In genomic region chr7:30635798-30636197, GRCh38 we compare ENCODE assay signal across 24 cellular contexts. TPM values are rescaled to one million over a fixed set of nuclear protein-coding genes. Genes with fewer than 3 reads are reported as not detected.
A peak's percentile ranks its signal among the peaks of the same experiment; 100 is the strongest.
DNase-seq lines count a peak whose midpoint lies in the region; ATAC-seq, FAIRE-seq and TF ChIP-seq lines count a peak whose summit lies in the region.
"Had no signal": no experiment of that assay in that cellular context is flagged by ENCODE, and none has a peak within 500 bp of the region (broad histone marks: within the 10 kb centered on the region; RNA-seq: fewer than 3 reads in every experiment).

No MANE protein-coding gene starts in this region.

- H3K4me3 ChIP-seq in GM12878 = no peak overlapping the region
- no peak overlapping the region for H3K4me3 ChIP-seq in kidney (ENCODE audit: low read length in 2 of 2)
- H3K4me3 ChIP-seq: GM23248 had no signal

- H3K4me1 ChIP-seq in GM12878 (ENCODE audit: control insufficient read depth, insufficient read depth, low read length) (no peaks in the 10 kb centered on the region), kidney (ENCODE audit: control insufficient read depth in 1 of 2, insufficient read depth in 1 of 2, low read depth in 1 of 2, low read length in 2 of 2) (no peaks in the 10 kb centered on the region)

- BruUV-seq in GM12878 (replicated peaks; lab: Mats Ljungman, UMichigan) = no TSS peak

- in situ Hi-C loops in GM12878 (cut with MboI) = no loop called here

- DNase-seq in DMS79 (lab: John Stamatoyannopoulos, UW) (peak; percentile 29), GM12891 (ENCODE audit: insufficient read length, low spot score) (no peak), NCI-H345 (lab: John Stamatoyannopoulos, UW) (peak; percentile 82), GM12878 (ENCODE audit: low read depth, low spot score) (no peak), AG08396 (ENCODE audit: low spot score) (no peak), kidney (no peak)
- DNase-seq in activated CD4-positive, CD25-positive, alpha-beta regulatory T cell (lab: John Stamatoyannopoulos, UW) = no peak
- DNase-seq: C1 segment of cervical spinal cord; CD8-positive, alpha-beta memory T cell; EL; GM23248; HCEC 1CT; NCI-H187; NCI-H2171 treated with DMSO at 0.1 percent for 48 hours; NCI-H82; RPMI8226; SHP77 treated with DMSO at 0.1 percent for 48 hours; T-cell had no signal

- TF ChIP-seq POLR2A in GM12891 (IDR thresholded peaks at IDR 0.05; ENCODE audit: low read depth, low read length) (0 out of 2 replicates have a peak, but pooled peaks have one; percentile 16), GM12878 (IDR thresholded peaks at IDR 0.05; ENCODE audit: low read depth, low read length) (no peak)

- no peak for TF ChIP-seq CTCF in GM12878 (IDR thresholded peaks at IDR 0.05 in 2 of 3, conservative IDR thresholded peaks at IDR 0.05 in 1 of 3; ENCODE audit: control insufficient read depth in 2 of 3, extremely low read depth in 1 of 3, insufficient read depth in 1 of 3, low read depth in 3 of 3, low read length in 3 of 3)
- no peak for TF ChIP-seq CTCF in kidney (IDR thresholded peaks at IDR 0.05; ENCODE audit: borderline replicate concordance, extremely low read depth, insufficient read depth)

- no peak for TF ChIP-seq EP300 in GM12878 (IDR thresholded peaks at IDR 0.05; ENCODE audit: borderline replicate concordance in 1 of 2, control insufficient read depth in 1 of 2, low read depth in 2 of 2, low read length in 2 of 2)

- H4K20me1 ChIP-seq in GM12878 (ENCODE audit: control insufficient read depth, insufficient read depth) = no peaks in the 10 kb centered on the region

- POLR2A ChIA-PET in GM12878 (lab: Charles Lee) = no interaction called here

- CTCF ChIA-PET in GM12878 (lab: Yijun Ruan, JAX) = no interaction called here

- no peak for TF ChIP-seq RAD21 in GM12878 (IDR thresholded peaks at IDR 0.05; ENCODE audit: insufficient read depth, low read depth, low read length)

- H3K9ac ChIP-seq in GM12878 (ENCODE audit: control insufficient read depth, insufficient read depth, low read length) = no peak overlapping the region
- no peak overlapping the region for H3K9ac ChIP-seq in kidney (ENCODE audit: low read length in 2 of 2)
- H3K9ac ChIP-seq: GM23248 had no signal

- RAD21 ChIA-PET in GM12878 (lab: Charles Lee; ENCODE audit: unreplicated experiment) = no interaction called here

- H3K4me2 ChIP-seq in GM12878 (ENCODE audit: control insufficient read depth, insufficient read depth) = no peak overlapping the region

- H3K9me3 ChIP-seq in GM12878 (replicated peaks; ENCODE audit: control insufficient read depth, insufficient read depth, low read length) (no peaks in the 10 kb centered on the region), kidney (ENCODE audit: control insufficient read depth in 1 of 2, low read length in 2 of 2) (no peaks in the 10 kb centered on the region)

- peaks cover 12 to 20% of the 10 kb centered on the region in 2 experiments for H3K36me3 ChIP-seq in GM12878 (ENCODE audit: control insufficient read depth in 2 of 2, insufficient read depth in 2 of 2, low read length in 1 of 2)
- H3K36me3 ChIP-seq in kidney (ENCODE audit: control insufficient read depth in 1 of 2, insufficient read depth in 2 of 2, low read length in 2 of 2) = peaks cover 18 to 24% of the 10 kb centered on the region in 2 donors

- H3K27me3 ChIP-seq in GM12878 (replicated peaks in 1 of 2; ENCODE audit: control insufficient read depth in 2 of 2, insufficient read depth in 2 of 2, low read length in 1 of 2) = no peaks in the 10 kb centered on the region

- ATAC-seq in GM12878 (no peak), HG03342 (IDR thresholded peaks at IDR 0.05; ENCODE audit: unreplicated experiment) (no peak)
- ATAC-seq: SK-N-SH treated with all-trans-retinoic acid at 6 μM for 48 hours, T-cell had no signal

- no peaks in the 10 kb centered on the region for H3K79me2 ChIP-seq in GM12878 (ENCODE audit: control insufficient read depth, insufficient read depth, low read length)

- no peak overlapping the region for H2AFZ ChIP-seq in GM12878 (ENCODE audit: control insufficient read depth, low read depth, low read length)
- H2AFZ ChIP-seq: GM23248 had no signal

- no peak overlapping the region for H3K27ac ChIP-seq in GM12878 (ENCODE audit: control insufficient read depth, insufficient read depth)
- no peak overlapping the region for H3K27ac ChIP-seq in kidney (ENCODE audit: low read depth in 2 of 2, low read length in 2 of 2)
- H3K27ac ChIP-seq: GM23248 had no signal

- WGBS in GM12878 (ENCODE audit: insufficient coverage, insufficient replicate concordance, low lambda C conversion rate, missing lambda C conversion rate) = 93% methylated on average over 6 of the region's 6 CpGs

- intact Hi-C loops in GM12878 (cut with micrococcal nuclease; ENCODE audit: unreplicated experiment) = no loop called here
- intact Hi-C loops in kidney (cut with DNase I) = no loop called here

- FAIRE-seq in GM12891 (lab: Jason Lieb, UNC) (no peak), GM12878 (lab: Jason Lieb, UNC) (no peak), kidney (lab: Jason Lieb, UNC) (no peak)
- FAIRE-seq: GM12892, GM18507 had no signal

- SMC1A ChIA-PET in GM12878 (lab: Charles Lee; ENCODE audit: uncharacterized antibody, unreplicated experiment) = no interaction called here

TF ChIP-seq in GM12891, 5 proteins besides CTCF, POLR2A, EP300 and RAD21:
- no peak for TF ChIP-seq PAX5 (IDR thresholded peaks at IDR 0.05; ENCODE audit: insufficient read depth, low read length, severe bottlenecking)
- TF ChIP-seq POU2F2 (IDR thresholded peaks at IDR 0.05; ENCODE audit: low read depth, low read length) = no peak
- TF ChIP-seq TAF1 (IDR thresholded peaks at IDR 0.05; ENCODE audit: low read depth, low read length) = no peak
- peak; percentile 47; the same call in 1 of the 2 replicates for TF ChIP-seq POLR2AphosphoS5 (IDR thresholded peaks at IDR 0.05; ENCODE audit: low read depth, low read length)
- TF ChIP-seq SPI1 (IDR thresholded peaks at IDR 0.05; ENCODE audit: low read depth, low read length) = 0 out of 2 replicates have a peak, but pooled peaks have one; percentile 7

TF ChIP-seq in GM12878, 131 proteins besides CTCF, POLR2A, EP300 and RAD21 (continues in another document):
- TF ChIP-seq ZZZ3 (IDR thresholded peaks at IDR 0.05; ENCODE audit: control insufficient read depth, insufficient read length, low read depth) = no peak
- TF ChIP-seq FOXK2 (IDR thresholded peaks at IDR 0.05) = no peak
- no peak for TF ChIP-seq NFIC (IDR thresholded peaks at IDR 0.05; ENCODE audit: low read depth, low read length)
- TF ChIP-seq BMI1 (IDR thresholded peaks at IDR 0.05; ENCODE audit: borderline replicate concordance) = no peak
- no peak for TF ChIP-seq CBX3 (IDR thresholded peaks at IDR 0.05; ENCODE audit: borderline replicate concordance, low read depth)
- no peak for TF ChIP-seq DPF2 (IDR thresholded peaks at IDR 0.05)

RNA-seq across cellular contexts. Expression of gene GARS1, which starts 41.1 kb away (rescaled TPM):
- polyA plus RNA-seq in GM12891 (2012; ENCODE audit: low read depth, missing spikeins) = 98.7 TPM
- 87.5 and 89.2 TPM in 2 replicates for total RNA-seq in GM12878 (2013; cell fraction: nucleolus; rRNA removed)
- total RNA-seq in GM12878 (2014; rRNA removed) = 107 and 120 TPM in 2 replicates
- total RNA-seq in GM12878 (2014; rRNA removed; fragmentation: Illumina TruSeq; extraction: Trizol) = 168 and 182 TPM in 2 replicates
- 175 TPM in 2 replicates for total RNA-seq in GM12878 (2021)
- 111 TPM for polyA plus RNA-seq in GM12878 (2011; ENCODE audit: low read depth)
- polyA plus RNA-seq in GM12878 (2011; rRNA removed) = 184 and 333 TPM in 2 replicates
- 247 and 357 TPM in 2 replicates for polyA plus RNA-seq in GM12878 (2011; cell fraction: cytosol; rRNA removed)
- 220 and 228 TPM in 2 replicates for polyA plus RNA-seq in GM12878 (2011; cell fraction: nucleus; rRNA removed)
- 135 and 136 TPM in 2 replicates for polyA plus RNA-seq in GM12878 (2012)
- polyA plus RNA-seq in GM12878 (2014; fragmentation: Illumina TruSeq; extraction: Trizol) = 361 and 413 TPM in 2 replicates
- 100 to 1,000 TPM; 133 to 191 TPM for polyA plus RNA-seq in GM12878 (2014; fragmentation: Nextera tagmentation; extraction: Ambion mirVana)
- 167 TPM in 2 replicates for polyA plus RNA-seq in GM12878 (2014; rRNA removed)
- 100 to 1,000 TPM; 196 to 207 TPM for polyA plus RNA-seq in GM12878 (2016; fragmentation: Nextera tagmentation; extraction: Ambion mirVana)
- 227 and 257 TPM in 2 replicates for polyA minus RNA-seq in GM12878 (2011; rRNA and poly(A)+ RNA removed)
- 84.7 and 102 TPM in 2 replicates for polyA minus RNA-seq in GM12878 (2011; cell fraction: cytosol; rRNA and poly(A)+ RNA removed)
- 71.9 and 162 TPM in 2 replicates for polyA minus RNA-seq in GM12878 (2011; cell fraction: nucleus; rRNA and poly(A)+ RNA removed)
- total RNA-seq in kidney = 104 TPM
- 84.3 TPM for polyA plus RNA-seq in kidney (ENCODE audit: insufficient read depth, low read depth, low replicate concordance)

RNA-seq across cellular contexts. Expression of gene CRHR2, which starts 46.5 kb away (rescaled TPM):
- 0.04 TPM for polyA plus RNA-seq in GM12891 (2012; ENCODE audit: low read depth, missing spikeins)
- not detected in 2 replicates for total RNA-seq in GM12878 (2013; cell fraction: nucleolus; rRNA removed)
- not detected in 2 replicates for total RNA-seq in GM12878 (2014; rRNA removed)
- total RNA-seq in GM12878 (2014; rRNA removed; fragmentation: Illumina TruSeq; extraction: Trizol) = not detected in 2 replicates
- not detected in 2 replicates for total RNA-seq in GM12878 (2021)
- 0.07 TPM for polyA plus RNA-seq in GM12878 (2011; ENCODE audit: low read depth)
- not detected in 2 replicates for polyA plus RNA-seq in GM12878 (2011; rRNA removed)
- not detected in 2 replicates for polyA plus RNA-seq in GM12878 (2011; cell fraction: cytosol; rRNA removed)
- not detected in 2 replicates for polyA plus RNA-seq in GM12878 (2011; cell fraction: nucleus; rRNA removed)
- polyA plus RNA-seq in GM12878 (2012) = 0.08 and 0.19 TPM in 2 replicates
- polyA plus RNA-seq in GM12878 (2014; fragmentation: Illumina TruSeq; extraction: Trizol) = not detected in 2 replicates
- polyA plus RNA-seq in GM12878 (2014; fragmentation: Nextera tagmentation; extraction: Ambion mirVana) = not detected
- polyA plus RNA-seq in GM12878 (2014; rRNA removed) = not detected in 2 replicates
- polyA plus RNA-seq in GM12878 (2016; fragmentation: Nextera tagmentation; extraction: Ambion mirVana) = not detected
- polyA minus RNA-seq in GM12878 (2011; rRNA and poly(A)+ RNA removed) = not detected in 2 replicates
- polyA minus RNA-seq in GM12878 (2011; cell fraction: cytosol; rRNA and poly(A)+ RNA removed) = not detected in 2 replicates
- not detected in 2 replicates for polyA minus RNA-seq in GM12878 (2011; cell fraction: nucleus; rRNA and poly(A)+ RNA removed)
- not detected for total RNA-seq in kidney
- polyA plus RNA-seq in kidney (ENCODE audit: insufficient read depth, low read depth, low replicate concordance) = not detected
- total RNA-seq: A673; CD8-positive, alpha-beta memory T cell; GM23248; NCI-H460 had no signal
- polyA plus RNA-seq: CD8-positive, alpha-beta memory T cell had no signal

Comparison
In these comparisons a context has a peak if more than half of its experiments do, and no peak if none do; other contexts are left out.
1. DNase-seq: peak in DMS79 (single experiment) and NCI-H345 (single experiment); none in GM12891 (single experiment), GM12878 (single experiment), AG08396 (single experiment), kidney (single experiment) and activated CD4-positive, CD25-positive, alpha-beta regulatory T cell (0 of 4).